11 cellular contexts compared by ENCODE assay signal in genomic region chr19:16216744-16217670, GRCh38. TPM values are rescaled to one million over a fixed set of nuclear protein-coding genes. Genes with fewer than 3 reads are reported as not detected.
A peak's percentile ranks its signal among the peaks of the same experiment; 100 is the strongest.
DNase-seq lines count a peak whose midpoint lies in the region; ATAC-seq and TF ChIP-seq lines count a peak whose summit lies in the region.
"Had no signal": no experiment of that assay in that cellular context is flagged by ENCODE, and none has a peak within 500 bp of the region (broad histone marks: within the 10 kb centered on the region; RNA-seq: fewer than 3 reads in every experiment).

No MANE protein-coding gene starts in this region.

- H3K36me3 ChIP-seq in stomach = peaks cover 28 to 87% (median 81%) of the 10 kb centered on the region in 4 donors

- peaks cover 0 to 13% (median 6%) of the 10 kb centered on the region in 4 donors for H3K4me1 ChIP-seq in stomach

- intact Hi-C loops in stomach (cut with DNase I; ENCODE audit: low total_unique reads) = no loop called here

- peak overlapping the region; percentile 33 for H3K4me3 Mint-ChIP-seq in activated naive CD4-positive, alpha-beta T cell treated with anti-CD3 and anti-CD28 coated beads, Interleukin-2, amount 10 ng/mL, durations not matched to agents 7 days and 5 days
- peak overlapping the region; percentile 51 to 73 for H3K4me3 Mint-ChIP-seq in stimulated activated naive CD8-positive, alpha-beta T cell treated with anti-CD3 and anti-CD28 coated beads, Interleukin-15, amount 100 ng/mL, for 72 hours

- CTCF ChIA-PET in activated naive CD4-positive, alpha-beta T cell treated with anti-CD3 and anti-CD28 coated beads, Interleukin-2, amount 10 ng/mL, durations not matched to agents 7 days and 5 days (lab: Charles Lee) = no interaction called here

- peaks cover 23% of the 10 kb centered on the region for H3K9me3 Mint-ChIP-seq in activated naive CD4-positive, alpha-beta T cell treated with anti-CD3 and anti-CD28 coated beads, Interleukin-2, amount 10 ng/mL, durations not matched to agents 7 days and 5 days
- peaks cover 7 to 10% of the 10 kb centered on the region in 2 donors for H3K9me3 Mint-ChIP-seq in stimulated activated naive CD8-positive, alpha-beta T cell treated with anti-CD3 and anti-CD28 coated beads, Interleukin-15, amount 100 ng/mL, for 72 hours

- peaks cover 46% of the 10 kb centered on the region for H3K4me1 Mint-ChIP-seq in activated naive CD4-positive, alpha-beta T cell treated with anti-CD3 and anti-CD28 coated beads, Interleukin-2, amount 10 ng/mL, durations not matched to agents 7 days and 5 days
- H3K4me1 Mint-ChIP-seq in stimulated activated naive CD8-positive, alpha-beta T cell treated with anti-CD3 and anti-CD28 coated beads, Interleukin-15, amount 100 ng/mL, for 72 hours = peaks cover 67% of the 10 kb centered on the region

- 71 to 83% (median 73%) methylated on average over 12 to 13 of the region's 13 CpGs for WGBS in stomach, 5 donors

- H3K27me3 ChIP-seq in stomach = no peaks in the 10 kb centered on the region

- H3K27ac ChIP-seq in stomach = no peak overlapping the region

- peak; percentile 76 for ATAC-seq in stimulated activated naive CD8-positive, alpha-beta T cell treated with anti-CD3 and anti-CD28 coated beads, Interleukin-15, amount 100 ng/mL, for 72 hours
- ATAC-seq in HG02571 (IDR thresholded peaks at IDR 0.05; ENCODE audit: unreplicated experiment) (no peak), HG03571 (IDR thresholded peaks at IDR 0.05; ENCODE audit: unreplicated experiment) (no peak)

- TF ChIP-seq EP300 in stomach (IDR thresholded peaks at IDR 0.05) = no peak

- H3K4me3 ChIP-seq in stomach = no peak overlapping the region

- peak overlapping the region; percentile 84 for H3K27ac Mint-ChIP-seq in activated naive CD4-positive, alpha-beta T cell treated with anti-CD3 and anti-CD28 coated beads, Interleukin-2, amount 10 ng/mL, durations not matched to agents 7 days and 5 days
- peak overlapping the region in 1 of 2 donors; percentile 92 for H3K27ac Mint-ChIP-seq in stimulated activated naive CD8-positive, alpha-beta T cell treated with anti-CD3 and anti-CD28 coated beads, Interleukin-15, amount 100 ng/mL, for 72 hours
- H3K27ac Mint-ChIP-seq: activated T-helper 2 cell treated with anti-CD3 and anti-CD28 coated beads, Interferon-gamma antibody, Interleukin-2, Interleukin-4, amounts not matched to agents 10 μg/mL and 5 μg/mL and 100 μg/mL, durations not matched to agents 14 hours and 24 hours and 36 hours had no signal

- DNase-seq in activated naive CD4-positive, alpha-beta T cell treated with anti-CD3 and anti-CD28 coated beads, Interleukin-2, amount 10 ng/mL, durations not matched to agents 7 days and 5 days = peak; percentile 44
- no peak for DNase-seq in activated naive CD4-positive, alpha-beta T cell treated with Interleukin-2 at 50 U/mL for 16 hours
- DNase-seq in NCI-H2171 treated with DMSO at 0.1 percent for 48 hours (lab: John Stamatoyannopoulos, UW) = peak; percentile 93
- DNase-seq in cerebellar cortex (ENCODE audit: low spot score) = peak; percentile 71
- DNase-seq in stimulated activated naive CD8-positive, alpha-beta T cell treated with anti-CD3 and anti-CD28 coated beads, Interleukin-15, amount 100 ng/mL, for 72 hours = peak in 1 of 2 donors; percentile 17
- DNase-seq in stomach = no peak

- no peak for TF ChIP-seq CTCF in stomach (IDR thresholded peaks at IDR 0.05)

- TF ChIP-seq POLR2A in stomach (IDR thresholded peaks at IDR 0.05) = no peak

- H3K27me3 Mint-ChIP-seq in activated naive CD4-positive, alpha-beta T cell treated with anti-CD3 and anti-CD28 coated beads, Interleukin-2, amount 10 ng/mL, durations not matched to agents 7 days and 5 days = no peaks in the 10 kb centered on the region
- H3K27me3 Mint-ChIP-seq in stimulated activated naive CD8-positive, alpha-beta T cell treated with anti-CD3 and anti-CD28 coated beads, Interleukin-15, amount 100 ng/mL, for 72 hours = no peaks in the 10 kb centered on the region

- peaks cover 14 to 28% (median 25%) of the 10 kb centered on the region in 4 donors for H3K9me3 ChIP-seq in stomach

- peaks cover 90% of the 10 kb centered on the region for H3K36me3 Mint-ChIP-seq in activated naive CD4-positive, alpha-beta T cell treated with anti-CD3 and anti-CD28 coated beads, Interleukin-2, amount 10 ng/mL, durations not matched to agents 7 days and 5 days

RNA-seq across cellular contexts. Expression of gene AP1M1, which starts 19.3 kb away (rescaled TPM):
- total RNA-seq in stomach = 10 to 100 TPM in 4 of 5 donors, 1 to 10 TPM in 1; 2.0 to 92.4 (median 27.1) TPM
- polyA plus RNA-seq in stomach = 10 to 100 TPM; 24.2 to 32.8 (median 30.4) TPM

RNA-seq across cellular contexts. Expression of gene FAM32A, which starts 31.8 kb away (rescaled TPM):
- 100 to 1,000 TPM in 2 of 5 donors, 10 to 100 TPM in 2, 1 to 10 TPM in 1; 8.2 to 175 (median 61.0) TPM for total RNA-seq in stomach
- polyA plus RNA-seq in stomach = 100 to 1,000 TPM in 2 of 3 donors, 10 to 100 TPM in 1; 77.5 to 145 (median 102) TPM

RNA-seq across cellular contexts. Expression of gene CIB3, which starts 43.7 kb away (rescaled TPM):
- total RNA-seq in stomach = not detected
- polyA plus RNA-seq in stomach = not detected
- total RNA-seq: activated T-helper 2 cell treated with anti-CD3 and anti-CD28 coated beads, Interferon-gamma antibody, Interleukin-2, Interleukin-4, amounts not matched to agents 10 μg/mL and 5 μg/mL and 100 μg/mL, durations not matched to agents 14 hours and 24 hours and 36 hours; fibroblast of lung; myocyte had no signal
- polyA plus RNA-seq: fibroblast of lung had no signal

Comparison
In these comparisons a context has a peak if more than half of its experiments do, and no peak if none do; other contexts are left out.
1. DNase-seq: peak in activated naive CD4-positive, alpha-beta T cell treated with anti-CD3 and anti-CD28 coated beads, Interleukin-2, amount 10 ng/mL, durations not matched to agents 7 days and 5 days (single experiment), NCI-H2171 treated with DMSO at 0.1 percent for 48 hours (single experiment) and cerebellar cortex (single experiment); none in activated naive CD4-positive, alpha-beta T cell treated with Interleukin-2 at 50 U/mL for 16 hours (single experiment) and stomach (single experiment).